In the genomic region with DNA sequence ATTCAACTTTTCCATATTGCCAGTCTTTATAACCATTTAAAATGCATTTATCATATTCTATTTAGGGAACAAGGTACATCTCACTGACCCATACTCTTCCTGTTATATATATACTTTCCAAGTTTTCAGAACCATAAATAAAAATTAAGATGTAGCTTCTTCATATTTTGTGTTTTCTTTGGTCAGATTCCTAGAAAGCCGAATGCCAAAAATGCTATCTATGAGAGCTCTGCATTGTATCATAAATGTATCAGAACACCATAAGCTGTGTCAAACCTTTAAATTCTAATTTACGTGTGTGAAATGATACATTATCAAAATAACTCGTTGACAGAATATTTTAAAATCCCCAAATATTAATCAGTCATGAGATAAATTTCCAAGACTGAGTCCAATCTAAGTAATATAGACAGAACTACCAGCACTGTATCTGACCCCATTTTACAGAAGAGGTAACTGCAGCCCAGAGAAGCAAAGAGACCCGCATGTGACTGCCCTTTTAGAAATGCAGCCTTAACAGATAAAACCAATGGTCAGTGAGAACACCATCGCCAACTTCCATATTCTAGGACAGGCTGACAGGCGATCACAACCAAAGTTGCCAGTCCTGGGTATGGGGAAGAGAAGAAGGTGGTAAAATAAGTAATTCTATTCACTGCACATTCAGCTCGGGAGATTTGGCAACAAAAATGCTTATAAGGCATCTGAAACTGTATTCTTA, we compare ENCODE assay signal across 9 cellular contexts.
"Had no signal": no experiment of that assay in that cellular context is flagged by ENCODE, and none has a peak within 500 bp of the region (broad histone marks: within the 10 kb centered on the region; RNA-seq: fewer than 3 reads in every experiment).

No MANE protein-coding gene starts in this region.

- H3K4me3 ChIP-seq: GM23248, GM23338, HAP-1 had no signal

- H3K4me1 ChIP-seq: HAP-1 had no signal

- H2AFZ ChIP-seq: GM23248, GM23338 had no signal

- H3K27ac ChIP-seq: GM23248 had no signal

- H3K36me3 ChIP-seq: HAP-1 had no signal

- ATAC-seq: GM23338, HCT116 had no signal

- H3K9ac ChIP-seq: GM23248 had no signal

- DNase-seq: GM23248, GOT3, H7, H9, HCEC 1CT, HFFc6 had no signal

- H3K9me3 ChIP-seq: HAP-1 had no signal

- H3K4me2 ChIP-seq: GM23338 had no signal
